ENCODE assay signal across 8 cellular contexts in genomic region chr12:8081921-8082577, GRCh38. TPM values are rescaled to one million over a fixed set of nuclear protein-coding genes. Genes with fewer than 3 reads are reported as not detected.
DNase-seq lines count a peak whose midpoint lies in the region; ATAC-seq and TF ChIP-seq lines count a peak whose summit lies in the region.

TSS of gene NECAP1 (plus strand) at chr12:8082274. CDS start at chr12:8082289, 15 bp downstream.

- peak; percentile 94 for ATAC-seq in HG02642 (IDR thresholded peaks at IDR 0.05; ENCODE audit: poor library complexity, unreplicated experiment)
- ATAC-seq in activated naive CD8-positive, alpha-beta T cell treated with anti-CD3 and anti-CD28 coated beads, Interleukin-2, amount 10 ng/mL, durations not matched to agents 7 days and 5 days (ENCODE audit: low read depth) = peak; percentile 87

- H3K36me3 ChIP-seq in SU-DHL-6 (ENCODE audit: low read length) (no peaks in the 10 kb centered on the region), thymus (ENCODE audit: control insufficient read depth, insufficient read depth) (no peaks in the 10 kb centered on the region)

- under 1% methylated on average over 49 of the region's 49 CpGs for WGBS in thymus

- peaks cover 47% of the 10 kb centered on the region for H3K4me1 Mint-ChIP-seq in activated naive CD8-positive, alpha-beta T cell treated with anti-CD3 and anti-CD28 coated beads, Interleukin-2, amount 10 ng/mL, durations not matched to agents 7 days and 5 days
- H3K4me1 Mint-ChIP-seq in osteocyte (ENCODE audit: unreplicated experiment) = peaks cover 34% of the 10 kb centered on the region

- H3K27ac Mint-ChIP-seq in activated naive CD8-positive, alpha-beta T cell treated with anti-CD3 and anti-CD28 coated beads, Interleukin-2, amount 10 ng/mL, durations not matched to agents 7 days and 5 days = peak within 1 kb of the TSS; percentile 100
- peak within 1 kb of the TSS; percentile 97 for H3K27ac Mint-ChIP-seq in osteocyte (ENCODE audit: unreplicated experiment)

- intact Hi-C loops in head of caudate nucleus (cut with DNase I) = loop anchor here (5.0 kb wide), 1 partner anchor 45 kb away; no protein-coding TSS in a partner anchor

- H2AFZ ChIP-seq in SU-DHL-6 (ENCODE audit: low read depth, low read length, severe bottlenecking) = peak within 1 kb of the TSS; percentile 76

- no peaks in the 10 kb centered on the region for H3K9me2 ChIP-seq in SU-DHL-6 (replicated peaks; ENCODE audit: insufficient read depth, low read length)

- DNase-seq in GM10266 (ENCODE audit: extremely low spot score) (peak; percentile 85), NCI-H1105 treated with DMSO at 0.1 percent for 48 hours (lab: John Stamatoyannopoulos, UW) (peak; percentile 97), head of caudate nucleus (peak; percentile 95 to 99 (median 98)), osteocyte (ENCODE audit: extremely low spot score, unreplicated experiment) (peak; percentile 97)
- DNase-seq in activated naive CD8-positive, alpha-beta T cell treated with anti-CD3 and anti-CD28 coated beads, Interleukin-2, amount 10 ng/mL, durations not matched to agents 7 days and 5 days = peak; percentile 92

- H3K9me3 ChIP-seq in SU-DHL-6 (ENCODE audit: insufficient read depth, low read length) (no peaks in the 10 kb centered on the region), thymus (ENCODE audit: control insufficient read depth) (no peaks in the 10 kb centered on the region)

- H3K4me3 ChIP-seq in SU-DHL-6 (ENCODE audit: insufficient read depth, low read length, poor library complexity, severe bottlenecking) (peak within 1 kb of the TSS; percentile 73), thymus (ENCODE audit: low read length) (peak within 1 kb of the TSS; percentile 87)

- no peaks in the 10 kb centered on the region for H4K20me1 ChIP-seq in SU-DHL-6 (ENCODE audit: low read depth, low read length)

- H3K27me3 ChIP-seq in SU-DHL-6 (ENCODE audit: low read length) = no peaks in the 10 kb centered on the region
- H3K27me3 ChIP-seq in thymus (ENCODE audit: control insufficient read depth, insufficient read depth) = no peaks in the 10 kb centered on the region

- peak within 1 kb of the TSS; percentile 96 for H3K4me3 Mint-ChIP-seq in activated naive CD8-positive, alpha-beta T cell treated with anti-CD3 and anti-CD28 coated beads, Interleukin-2, amount 10 ng/mL, durations not matched to agents 7 days and 5 days
- peak within 1 kb of the TSS; percentile 95 for H3K4me3 Mint-ChIP-seq in osteocyte (ENCODE audit: unreplicated experiment)

- H3K9me3 Mint-ChIP-seq in activated naive CD8-positive, alpha-beta T cell treated with anti-CD3 and anti-CD28 coated beads, Interleukin-2, amount 10 ng/mL, durations not matched to agents 7 days and 5 days = no peaks in the 10 kb centered on the region
- no peaks in the 10 kb centered on the region for H3K9me3 Mint-ChIP-seq in osteocyte (ENCODE audit: unreplicated experiment)

- no peaks in the 10 kb centered on the region for H3F3A ChIP-seq in SU-DHL-6 (ENCODE audit: insufficient read depth)

- H3K9ac ChIP-seq in SU-DHL-6 (ENCODE audit: low read length) = peak within 1 kb of the TSS; percentile 68

- no peaks in the 10 kb centered on the region for H3K27me3 Mint-ChIP-seq in activated naive CD8-positive, alpha-beta T cell treated with anti-CD3 and anti-CD28 coated beads, Interleukin-2, amount 10 ng/mL, durations not matched to agents 7 days and 5 days
- peaks cover 4% of the 10 kb centered on the region for H3K27me3 Mint-ChIP-seq in osteocyte (ENCODE audit: unreplicated experiment)

- peak within 1 kb of the TSS; percentile 87 for H3K4me2 ChIP-seq in SU-DHL-6 (ENCODE audit: low read depth, low read length, poor library complexity, severe bottlenecking)

- H3K79me2 ChIP-seq in SU-DHL-6 (ENCODE audit: insufficient read depth, low read length) = peaks cover 54% of the 10 kb centered on the region

- peaks cover 10% of the 10 kb centered on the region for H3K4me1 ChIP-seq in thymus (ENCODE audit: control insufficient read depth, insufficient read depth, low read length)

- TF ChIP-seq CTCF in GM10266 (IDR thresholded peaks at IDR 0.05; ENCODE audit: control insufficient read depth, insufficient read depth, low read depth, missing control alignments) (no peak), SU-DHL-6 (IDR thresholded peaks at IDR 0.05; ENCODE audit: insufficient read depth, low read length, poor library complexity, severe bottlenecking) (no peak), osteocyte (IDR thresholded peaks at IDR 0.05) (no peak)

- peaks cover 19% of the 10 kb centered on the region for H3K36me3 Mint-ChIP-seq in activated naive CD8-positive, alpha-beta T cell treated with anti-CD3 and anti-CD28 coated beads, Interleukin-2, amount 10 ng/mL, durations not matched to agents 7 days and 5 days
- peaks cover 4% of the 10 kb centered on the region for H3K36me3 Mint-ChIP-seq in osteocyte (ENCODE audit: unreplicated experiment)

- H3K27ac ChIP-seq in SU-DHL-6 (ENCODE audit: low read depth, low read length) = peak within 1 kb of the TSS; percentile 75
- H3K27ac ChIP-seq in thymus (ENCODE audit: low read depth) = peak within 1 kb of the TSS; percentile 98

- POLR2A ChIA-PET in activated naive CD8-positive, alpha-beta T cell treated with anti-CD3 and anti-CD28 coated beads, Interleukin-2, amount 10 ng/mL, durations not matched to agents 7 days and 5 days (lab: Charles Lee) = interaction anchor here (0.8 to 1.4 kb wide), 4 partner anchors 11 to 112 kb away, joined by 3 to 4 read pairs (median 3); no protein-coding TSS in a partner anchor

RNA-seq across cellular contexts. Expression of gene NECAP1, which starts in this region (rescaled TPM):
- 10 to 100 TPM; 41.1 to 47.4 TPM for total RNA-seq in activated naive CD8-positive, alpha-beta T cell treated with anti-CD3 and anti-CD28 coated beads, Interleukin-2, amount 10 ng/mL, durations not matched to agents 7 days and 5 days
- 28.0 and 29.3 TPM in 2 replicates for total RNA-seq in osteocyte
- 33.3 TPM for polyA plus RNA-seq in thymus

Comparison
In these comparisons a context has a peak if more than half of its experiments do, and no peak if none do; other contexts are left out.
1. Peak in every context shown above with its lines: DNase-seq, ATAC-seq, H3K4me3 ChIP-seq and H3K27ac ChIP-seq.